ENCODE assay signal across 40 cellular contexts in genomic region chr5:119465640-119466039, GRCh38.
"Had no signal": no experiment of that assay in that cellular context is flagged by ENCODE, and none has a peak within 500 bp of the region (broad histone marks: within the 10 kb centered on the region; RNA-seq: fewer than 3 reads in every experiment).

No MANE protein-coding gene starts in this region.

- H3K27me3 ChIP-seq: adrenal gland, ascending aorta, body of pancreas, brain microvascular endothelial cell, breast epithelium, cardiac muscle cell had no signal

- H3K27ac Mint-ChIP-seq: activated naive CD4-positive, alpha-beta T cell treated with anti-CD3 and anti-CD28 coated beads for 36 hours; activated naive CD4-positive, alpha-beta T cell treated with anti-CD3 and anti-CD28 coated beads, Interleukin-2, amount 10 ng/mL, durations not matched to agents 7 days and 5 days; activated naive CD4-positive, alpha-beta T cell treated with anti-CD3 and anti-CD28 coated beads, Interleukin-2, amount 50 U/mL, for 24 hours; activated naive CD4-positive, alpha-beta T cell treated with anti-CD3 and anti-CD28 coated beads, Interleukin-2, amount 50 U/mL, for 72 hours; activated naive CD8-positive, alpha-beta T cell; activated naive CD8-positive, alpha-beta T cell treated with anti-CD3 and anti-CD28 coated beads for 36 hours; activated naive CD8-positive, alpha-beta T cell treated with anti-CD3 and anti-CD28 coated beads, Interleukin-2, amount 10 ng/mL, durations not matched to agents 7 days and 5 days; activated naive CD8-positive, alpha-beta T cell treated with anti-CD3 and anti-CD28 coated beads, Interleukin-2, amount 50 U/mL, for 24 hours; activated T-cell treated with anti-CD3 and anti-CD28 coated beads, Interleukin-2, amount 50 U/mL, for 24 hours; activated T-helper 1 cell treated with anti-CD3 and anti-CD28 coated beads, Interleukin-12 subunit alpha, Interleukin-12 subunit beta, Interleukin-2, Interleukin-4 antibody, amounts not matched to agents 30 ng/mL and 10 ng/mL and 1 ng/mL, durations not matched to agents 14 hours and 24 hours and 36 hours; activated T-helper 17 cell treated with anti-CD3 and anti-CD28 coated beads, Interleukin-2, amount 50 U/mL, for 72 hours; activated T-helper 2 cell treated with anti-CD3 and anti-CD28 coated beads, Interferon-gamma antibody, Interleukin-2, Interleukin-4, amounts not matched to agents 10 μg/mL and 5 μg/mL and 100 μg/mL, durations not matched to agents 14 hours and 24 hours and 36 hours; brain had no signal

- H3K27me3 Mint-ChIP-seq: activated naive CD4-positive, alpha-beta T cell treated with anti-CD3 and anti-CD28 coated beads, Interleukin-2, amount 10 ng/mL, durations not matched to agents 7 days and 5 days; activated naive CD4-positive, alpha-beta T cell treated with anti-CD3 and anti-CD28 coated beads, Interleukin-2, amount 50 U/mL, for 24 hours; activated naive CD8-positive, alpha-beta T cell; activated naive CD8-positive, alpha-beta T cell treated with anti-CD3 and anti-CD28 coated beads for 36 hours; activated naive CD8-positive, alpha-beta T cell treated with anti-CD3 and anti-CD28 coated beads, Interleukin-2, amount 10 ng/mL, durations not matched to agents 7 days and 5 days; activated naive CD8-positive, alpha-beta T cell treated with anti-CD3 and anti-CD28 coated beads, Interleukin-2, amount 50 U/mL, for 24 hours; activated T-cell treated with anti-CD3 and anti-CD28 coated beads, Interleukin-2, amount 50 U/mL, for 24 hours; activated T-helper 17 cell treated with anti-CD3 and anti-CD28 coated beads, Interleukin-2, amount 50 U/mL, for 72 hours; brain; central memory CD8-positive, alpha-beta T cell had no signal

- H3K4me3 ChIP-seq: adrenal gland, ascending aorta, body of pancreas, breast epithelium, cardiac muscle cell had no signal

- H3K4me1 Mint-ChIP-seq: activated naive CD4-positive, alpha-beta T cell treated with anti-CD3 and anti-CD28 coated beads, Interleukin-2, amount 10 ng/mL, durations not matched to agents 7 days and 5 days had no signal

- FAIRE-seq: astrocyte, bronchial epithelial cell had no signal

- H3K4me1 ChIP-seq: adrenal gland, ascending aorta, body of pancreas, breast epithelium had no signal

- H3K4me3 Mint-ChIP-seq: activated naive CD4-positive, alpha-beta T cell treated with anti-CD3 and anti-CD28 coated beads for 36 hours; activated naive CD4-positive, alpha-beta T cell treated with anti-CD3 and anti-CD28 coated beads, Interleukin-2, amount 10 ng/mL, durations not matched to agents 7 days and 5 days; activated naive CD4-positive, alpha-beta T cell treated with anti-CD3 and anti-CD28 coated beads, Interleukin-2, amount 50 U/mL, for 24 hours; activated naive CD8-positive, alpha-beta T cell; activated naive CD8-positive, alpha-beta T cell treated with anti-CD3 and anti-CD28 coated beads for 36 hours; activated naive CD8-positive, alpha-beta T cell treated with anti-CD3 and anti-CD28 coated beads, Interleukin-2, amount 10 ng/mL, durations not matched to agents 7 days and 5 days; activated naive CD8-positive, alpha-beta T cell treated with anti-CD3 and anti-CD28 coated beads, Interleukin-2, amount 50 U/mL, for 24 hours; activated T-cell treated with anti-CD3 and anti-CD28 coated beads, Interleukin-2, amount 50 U/mL, for 24 hours; activated T-cell treated with anti-CD3 and anti-CD28 coated beads, Interleukin-2, amount 50 U/mL, for 4 hours; activated T-cell treated with anti-CD3 and anti-CD28 coated beads, Interleukin-2, amount 50 U/mL, for 72 hours; activated T-helper 1 cell treated with anti-CD3 and anti-CD28 coated beads, Interleukin-12 subunit alpha, Interleukin-12 subunit beta, Interleukin-2, Interleukin-4 antibody, amounts not matched to agents 30 ng/mL and 10 ng/mL and 1 ng/mL, durations not matched to agents 14 hours and 24 hours and 36 hours; activated T-helper 17 cell treated with anti-CD3 and anti-CD28 coated beads, Interleukin-2, amount 50 U/mL, for 72 hours; brain; central memory CD8-positive, alpha-beta T cell had no signal

- H3K27ac ChIP-seq: adrenal gland, ascending aorta, body of pancreas, brain microvascular endothelial cell, breast epithelium, cardiac muscle cell had no signal

- H3K36me3 ChIP-seq: adrenal gland, brain microvascular endothelial cell, breast epithelium, cardiac muscle cell had no signal

- ATAC-seq: activated naive CD4-positive, alpha-beta T cell treated with anti-CD3 and anti-CD28 coated beads, Interleukin-2, amount 50 U/mL, for 72 hours; activated naive CD8-positive, alpha-beta T cell treated with anti-CD3 and anti-CD28 coated beads, Interleukin-2, amount 50 U/mL, for 24 hours; activated T-cell treated with anti-CD3 and anti-CD28 coated beads, Interleukin-2, amount 50 U/mL, for 4 hours; activated T-cell treated with anti-CD3 and anti-CD28 coated beads, Interleukin-2, amount 50 U/mL, for 72 hours; activated T-helper 17 cell treated with anti-CD3 and anti-CD28 coated beads, Interleukin-2, amount 50 U/mL, for 72 hours; body of pancreas had no signal

- H3K9me3 ChIP-seq: body of pancreas had no signal

- DNase-seq: activated effector memory CD4-positive, alpha-beta T cell treated with anti-CD3 and anti-CD28 coated beads, Interleukin-2, amount 50 U/mL, for 16 hours; activated effector memory CD4-positive, alpha-beta T cell treated with Interleukin-2 at 50 U/mL for 16 hours; activated gamma-delta T cell; activated gamma-delta T cell treated with Interleukin-2 at 50 U/mL for 16 hours; activated naive CD4-positive, alpha-beta T cell; activated naive CD4-positive, alpha-beta T cell treated with anti-CD3 and anti-CD28 coated beads for 36 hours; activated naive CD4-positive, alpha-beta T cell treated with anti-CD3 and anti-CD28 coated beads, Interleukin-2, amount 10 ng/mL, durations not matched to agents 7 days and 5 days; activated naive CD4-positive, alpha-beta T cell treated with anti-CD3 and anti-CD28 coated beads, Interleukin-2, amount 50 U/mL, for 16 hours; activated naive CD4-positive, alpha-beta T cell treated with Interleukin-2 at 50 U/mL for 16 hours; activated naive CD8-positive, alpha-beta T cell treated with anti-CD3 and anti-CD28 coated beads for 36 hours; activated naive CD8-positive, alpha-beta T cell treated with anti-CD3 and anti-CD28 coated beads, Interleukin-2, amount 10 ng/mL, durations not matched to agents 7 days and 5 days; activated naive CD8-positive, alpha-beta T cell treated with anti-CD3 and anti-CD28 coated beads, Interleukin-2, amount 50 U/mL, for 24 hours; activated T-cell treated with anti-CD3 and anti-CD28 coated beads, Interleukin-2, amount 50 U/mL, for 1 hour; activated T-cell treated with anti-CD3 and anti-CD28 coated beads, Interleukin-2, amount 50 U/mL, for 24 hours; activated T-cell treated with anti-CD3 and anti-CD28 coated beads, Interleukin-2, amount 50 U/mL, for 4 hours; activated T-cell treated with anti-CD3 and anti-CD28 coated beads, Interleukin-2, amount 50 U/mL, for 48 hours; activated T-cell treated with anti-CD3 and anti-CD28 coated beads, Interleukin-2, amount 50 U/mL, for 72 hours; adrenal gland; amniotic stem cell; amygdala; anterior cingulate cortex; aorta; body of pancreas; brain microvascular endothelial cell; caudate nucleus; central memory CD4-positive, alpha-beta T cell; cerebellar nuclear complex had no signal
